Comparison of ENCODE assay signal across 3 cellular contexts in the genomic region with DNA sequence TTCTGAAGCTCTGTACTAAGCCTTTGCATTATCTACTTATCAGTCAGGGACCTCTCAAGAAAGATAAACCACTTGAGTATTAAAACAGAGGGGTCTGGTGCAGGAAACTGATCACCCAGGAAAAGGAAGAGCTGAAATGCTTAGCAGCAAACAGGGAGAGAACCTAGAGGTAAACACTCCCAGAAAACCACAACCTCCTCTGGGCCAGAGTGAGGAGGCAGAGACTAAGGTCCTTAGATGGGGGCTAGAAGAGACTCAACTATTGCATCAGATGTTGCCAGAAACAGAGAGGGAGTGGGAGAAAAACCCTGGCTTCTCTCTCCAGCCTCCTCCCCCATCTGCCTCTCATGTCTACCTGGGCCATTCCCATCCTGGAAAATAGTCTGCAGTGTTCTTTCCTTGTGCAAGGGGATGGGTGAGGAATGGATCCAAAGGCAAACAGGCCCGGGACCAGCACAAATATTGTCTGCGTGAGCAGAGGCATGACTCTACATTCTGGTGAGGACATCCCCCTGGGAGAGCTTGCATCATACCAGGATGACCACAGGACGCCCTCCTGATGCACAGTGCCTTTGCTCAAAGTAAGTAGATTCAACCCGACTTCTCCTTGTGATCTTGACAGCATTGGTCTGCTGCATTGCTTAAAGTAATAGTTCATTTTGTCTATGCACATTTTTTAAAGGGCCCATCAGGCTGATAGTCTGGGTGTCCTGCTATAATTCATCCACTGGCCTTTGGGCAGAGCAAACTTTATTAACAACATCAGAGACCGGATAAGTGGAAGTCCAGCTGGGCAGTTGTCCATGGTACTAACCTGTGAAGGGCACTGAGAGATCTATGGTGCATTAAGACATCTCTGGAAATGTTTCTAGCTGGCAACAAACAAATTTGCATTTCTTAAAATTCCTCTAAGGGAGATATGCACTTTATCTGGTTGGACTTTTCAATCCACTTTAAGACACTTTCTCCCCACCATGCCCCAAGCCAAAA.
TF ChIP-seq lines count a peak whose summit lies in the region.

No MANE protein-coding gene starts in this region.

TF ChIP-seq in HepG2, 621 proteins besides CTCF, POLR2A, EP300 and RAD21:
- TF ChIP-seq, protein P1, sequence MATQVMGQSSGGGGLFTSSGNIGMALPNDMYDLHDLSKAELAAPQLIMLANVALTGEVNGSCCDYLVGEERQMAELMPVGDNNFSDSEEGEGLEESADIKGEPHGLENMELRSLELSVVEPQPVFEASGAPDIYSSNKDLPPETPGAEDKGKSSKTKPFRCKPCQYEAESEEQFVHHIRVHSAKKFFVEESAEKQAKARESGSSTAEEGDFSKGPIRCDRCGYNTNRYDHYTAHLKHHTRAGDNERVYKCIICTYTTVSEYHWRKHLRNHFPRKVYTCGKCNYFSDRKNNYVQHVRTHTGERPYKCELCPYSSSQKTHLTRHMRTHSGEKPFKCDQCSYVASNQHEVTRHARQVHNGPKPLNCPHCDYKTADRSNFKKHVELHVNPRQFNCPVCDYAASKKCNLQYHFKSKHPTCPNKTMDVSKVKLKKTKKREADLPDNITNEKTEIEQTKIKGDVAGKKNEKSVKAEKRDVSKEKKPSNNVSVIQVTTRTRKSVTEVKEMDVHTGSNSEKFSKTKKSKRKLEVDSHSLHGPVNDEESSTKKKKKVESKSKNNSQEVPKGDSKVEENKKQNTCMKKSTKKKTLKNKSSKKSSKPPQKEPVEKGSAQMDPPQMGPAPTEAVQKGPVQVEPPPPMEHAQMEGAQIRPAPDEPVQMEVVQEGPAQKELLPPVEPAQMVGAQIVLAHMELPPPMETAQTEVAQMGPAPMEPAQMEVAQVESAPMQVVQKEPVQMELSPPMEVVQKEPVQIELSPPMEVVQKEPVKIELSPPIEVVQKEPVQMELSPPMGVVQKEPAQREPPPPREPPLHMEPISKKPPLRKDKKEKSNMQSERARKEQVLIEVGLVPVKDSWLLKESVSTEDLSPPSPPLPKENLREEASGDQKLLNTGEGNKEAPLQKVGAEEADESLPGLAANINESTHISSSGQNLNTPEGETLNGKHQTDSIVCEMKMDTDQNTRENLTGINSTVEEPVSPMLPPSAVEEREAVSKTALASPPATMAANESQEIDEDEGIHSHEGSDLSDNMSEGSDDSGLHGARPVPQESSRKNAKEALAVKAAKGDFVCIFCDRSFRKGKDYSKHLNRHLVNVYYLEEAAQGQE (IDR thresholded peaks at IDR 0.05; ENCODE audit: borderline replicate concordance in 1 of 2, low read depth in 1 of 2, low read length in 2 of 2): peak; percentile 3 to 79; a peak in 2 of 4 replicates
- TF ChIP-seq IRX3 (CRISPR knock-in tag; IDR thresholded peaks at IDR 0.05; ENCODE audit: borderline replicate concordance, low read depth): no peak

TF ChIP-seq in Ishikawa, 13 proteins besides CTCF, POLR2A, EP300 and RAD21:
- TF ChIP-seq, protein P1 (IDR thresholded peaks at IDR 0.05; ENCODE audit: low read depth): peak; percentile 81
- TF ChIP-seq EGR1 (IDR thresholded peaks at IDR 0.05): no peak

TF ChIP-seq in K562, 482 proteins besides CTCF, POLR2A, EP300 and RAD21:
- TF ChIP-seq ZNF41 (CRISPR knock-in tag; conservative IDR thresholded peaks at IDR 0.05) (no peak), RB1 (IDR thresholded peaks at IDR 0.05; ENCODE audit: low read depth) (no peak), ZNF311 (CRISPR knock-in tag; IDR thresholded peaks at IDR 0.05) (no peak), EP400 (IDR thresholded peaks at IDR 0.05) (no peak)
- TF ChIP-seq, protein P2, sequence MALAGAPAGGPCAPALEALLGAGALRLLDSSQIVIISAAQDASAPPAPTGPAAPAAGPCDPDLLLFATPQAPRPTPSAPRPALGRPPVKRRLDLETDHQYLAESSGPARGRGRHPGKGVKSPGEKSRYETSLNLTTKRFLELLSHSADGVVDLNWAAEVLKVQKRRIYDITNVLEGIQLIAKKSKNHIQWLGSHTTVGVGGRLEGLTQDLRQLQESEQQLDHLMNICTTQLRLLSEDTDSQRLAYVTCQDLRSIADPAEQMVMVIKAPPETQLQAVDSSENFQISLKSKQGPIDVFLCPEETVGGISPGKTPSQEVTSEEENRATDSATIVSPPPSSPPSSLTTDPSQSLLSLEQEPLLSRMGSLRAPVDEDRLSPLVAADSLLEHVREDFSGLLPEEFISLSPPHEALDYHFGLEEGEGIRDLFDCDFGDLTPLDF (CRISPR knock-in tag; IDR thresholded peaks at IDR 0.05): no peak
- TF ChIP-seq, protein P3, sequence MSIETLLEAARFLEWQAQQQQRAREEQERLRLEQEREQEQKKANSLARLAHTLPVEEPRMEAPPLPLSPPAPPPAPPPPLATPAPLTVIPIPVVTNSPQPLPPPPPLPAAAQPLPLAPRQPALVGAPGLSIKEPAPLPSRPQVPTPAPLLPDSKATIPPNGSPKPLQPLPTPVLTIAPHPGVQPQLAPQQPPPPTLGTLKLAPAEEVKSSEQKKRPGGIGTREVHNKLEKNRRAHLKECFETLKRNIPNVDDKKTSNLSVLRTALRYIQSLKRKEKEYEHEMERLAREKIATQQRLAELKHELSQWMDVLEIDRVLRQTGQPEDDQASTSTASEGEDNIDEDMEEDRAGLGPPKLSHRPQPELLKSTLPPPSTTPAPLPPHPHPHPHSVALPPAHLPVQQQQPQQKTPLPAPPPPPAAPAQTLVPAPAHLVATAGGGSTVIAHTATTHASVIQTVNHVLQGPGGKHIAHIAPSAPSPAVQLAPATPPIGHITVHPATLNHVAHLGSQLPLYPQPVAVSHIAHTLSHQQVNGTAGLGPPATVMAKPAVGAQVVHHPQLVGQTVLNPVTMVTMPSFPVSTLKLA (conservative IDR thresholded peaks at IDR 0.05): no peak
- TF ChIP-seq, protein P4, sequence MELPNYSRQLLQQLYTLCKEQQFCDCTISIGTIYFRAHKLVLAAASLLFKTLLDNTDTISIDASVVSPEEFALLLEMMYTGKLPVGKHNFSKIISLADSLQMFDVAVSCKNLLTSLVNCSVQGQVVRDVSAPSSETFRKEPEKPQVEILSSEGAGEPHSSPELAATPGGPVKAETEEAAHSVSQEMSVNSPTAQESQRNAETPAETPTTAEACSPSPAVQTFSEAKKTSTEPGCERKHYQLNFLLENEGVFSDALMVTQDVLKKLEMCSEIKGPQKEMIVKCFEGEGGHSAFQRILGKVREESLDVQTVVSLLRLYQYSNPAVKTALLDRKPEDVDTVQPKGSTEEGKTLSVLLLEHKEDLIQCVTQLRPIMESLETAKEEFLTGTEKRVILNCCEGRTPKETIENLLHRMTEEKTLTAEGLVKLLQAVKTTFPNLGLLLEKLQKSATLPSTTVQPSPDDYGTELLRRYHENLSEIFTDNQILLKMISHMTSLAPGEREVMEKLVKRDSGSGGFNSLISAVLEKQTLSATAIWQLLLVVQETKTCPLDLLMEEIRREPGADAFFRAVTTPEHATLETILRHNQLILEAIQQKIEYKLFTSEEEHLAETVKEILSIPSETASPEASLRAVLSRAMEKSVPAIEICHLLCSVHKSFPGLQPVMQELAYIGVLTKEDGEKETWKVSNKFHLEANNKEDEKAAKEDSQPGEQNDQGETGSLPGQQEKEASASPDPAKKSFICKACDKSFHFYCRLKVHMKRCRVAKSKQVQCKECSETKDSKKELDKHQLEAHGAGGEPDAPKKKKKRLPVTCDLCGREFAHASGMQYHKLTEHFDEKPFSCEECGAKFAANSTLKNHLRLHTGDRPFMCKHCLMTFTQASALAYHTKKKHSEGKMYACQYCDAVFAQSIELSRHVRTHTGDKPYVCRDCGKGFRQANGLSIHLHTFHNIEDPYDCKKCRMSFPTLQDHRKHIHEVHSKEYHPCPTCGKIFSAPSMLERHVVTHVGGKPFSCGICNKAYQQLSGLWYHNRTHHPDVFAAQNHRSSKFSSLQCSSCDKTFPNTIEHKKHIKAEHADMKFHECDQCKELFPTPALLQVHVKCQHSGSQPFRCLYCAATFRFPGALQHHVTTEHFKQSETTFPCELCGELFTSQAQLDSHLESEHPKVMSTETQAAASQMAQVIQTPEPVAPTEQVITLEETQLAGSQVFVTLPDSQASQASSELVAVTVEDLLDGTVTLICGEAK (IDR thresholded peaks at IDR 0.05): 0 out of 2 replicates have a peak, but pooled peaks have one; percentile 26
- TF ChIP-seq, protein P4 (CRISPR knock-in tag; IDR thresholded peaks at IDR 0.05): no peak
